ENCODE assay signal across 7 cellular contexts in genomic region chr1:25922064-25922632, GRCh38. TPM values are rescaled to one million over a fixed set of nuclear protein-coding genes. Genes with fewer than 3 reads are reported as not detected.
DNase-seq lines count a peak whose midpoint lies in the region; ATAC-seq and TF ChIP-seq lines count a peak whose summit lies in the region.

No MANE protein-coding gene starts in this region.

- peaks cover 4% of the 10 kb centered on the region for H3K27me3 ChIP-seq in hepatocyte
- H3K27me3 ChIP-seq in spleen (replicated peaks in 1 of 7): peaks cover 0 to 19% (median 10%) of the 10 kb centered on the region in 7 donors
- H3K27me3 ChIP-seq in WERI-Rb-1 (ENCODE audit: insufficient read depth, low read depth, severe bottlenecking): no peaks in the 10 kb centered on the region

- no peaks in the 10 kb centered on the region for H3K79me2 ChIP-seq in hepatocyte

- TF ChIP-seq CTCF in HFF-Myc (IDR thresholded peaks at IDR 0.05; ENCODE audit: low read depth, low read length, missing control alignments) (no peak), WI38 (IDR thresholded peaks at IDR 0.05; ENCODE audit: low read depth, low read length) (no peak), hepatocyte (IDR thresholded peaks at IDR 0.05; ENCODE audit: poor library complexity) (no peak), spleen (IDR thresholded peaks at IDR 0.05 in 8 of 11, conservative IDR thresholded peaks at IDR 0.05 in 3 of 11) (no peak), WERI-Rb-1 (IDR thresholded peaks at IDR 0.05; ENCODE audit: low read depth, low read length) (no peak)

- H4K20me1 ChIP-seq in hepatocyte (ENCODE audit: insufficient read depth, poor library complexity, severe bottlenecking): no peaks in the 10 kb centered on the region

- H3K9me3 ChIP-seq in hepatocyte (ENCODE audit: low read depth) (no peaks in the 10 kb centered on the region), spleen (no peaks in the 10 kb centered on the region), WERI-Rb-1 (ENCODE audit: severe bottlenecking) (no peaks in the 10 kb centered on the region)

- TF ChIP-seq POLR2A in spleen (IDR thresholded peaks at IDR 0.05): no peak

- intact Hi-C loops in spleen (cut with DNase I; ENCODE audit: low total_unique reads): no loop called here

- H3K4me1 ChIP-seq in hepatocyte (ENCODE audit: insufficient read depth) (peaks cover 7% of the 10 kb centered on the region), spleen (peaks cover 0 to 42% (median 33%) of the 10 kb centered on the region in 6 donors)

- H3K27ac ChIP-seq in hepatocyte (peak overlapping the region; percentile 75), spleen (peak overlapping the region; percentile 67 to 87 (median 84)), WERI-Rb-1 (no peak overlapping the region)

- H3K4me3 ChIP-seq in HFF-Myc (replicated peaks; ENCODE audit: low read depth, low read length) (peak overlapping the region; percentile 33), WI38 (ENCODE audit: low read depth, low read length) (peak overlapping the region; percentile 50), hepatocyte (peak overlapping the region; percentile 40), spleen (peak overlapping the region; percentile 45 to 73 (median 54)), WERI-Rb-1 (ENCODE audit: low read depth, low read length) (no peak overlapping the region)

- ATAC-seq in HG03196 (IDR thresholded peaks at IDR 0.05; ENCODE audit: unreplicated experiment): no peak
- ATAC-seq in HG02884 (IDR thresholded peaks at IDR 0.05; ENCODE audit: unreplicated experiment): no peak

- 20% methylated on average over 12 of the region's 12 CpGs for WGBS in hepatocyte (ENCODE audit: low lambda C conversion rate, missing lambda C conversion rate)
- 33 to 40% (median 33%) methylated on average over 12 of the region's 12 CpGs for WGBS in spleen, 5 donors

- H3K36me3 ChIP-seq in hepatocyte (replicated peaks; ENCODE audit: insufficient read depth, low read depth) (no peaks in the 10 kb centered on the region), spleen (no peaks in the 10 kb centered on the region), WERI-Rb-1 (no peaks in the 10 kb centered on the region)

- peak overlapping the region; percentile 98 for H3K4me2 ChIP-seq in hepatocyte

- H3K9me2 ChIP-seq in hepatocyte (replicated peaks; ENCODE audit: insufficient read depth): no peaks in the 10 kb centered on the region

- DNase-seq in HFF-Myc (ENCODE audit: extremely low read depth, low read depth) (no peak), hepatocyte (ENCODE audit: low spot score) (no peak), spleen (no peak), WERI-Rb-1 (no peak)

- peak overlapping the region; percentile 82 for H2AFZ ChIP-seq in hepatocyte

RNA-seq across cellular contexts. Expression of gene STMN1, which starts 15.9 kb away (rescaled TPM):
- total RNA-seq in hepatocyte: 91.6 and 104 TPM in 2 replicates
- polyA plus RNA-seq in hepatocyte: 338 and 395 TPM in 2 replicates
- total RNA-seq in spleen: 10 to 100 TPM; 40.3 to 59.5 (median 47.8) TPM
- polyA plus RNA-seq in spleen: 100 to 1,000 TPM in 1 of 3 donors, 10 to 100 TPM in 2; 48.4 to 174 (median 95.8) TPM

RNA-seq across cellular contexts. Expression of gene PAQR7, which starts 46.6 kb away (rescaled TPM):
- total RNA-seq in hepatocyte (21.5 and 27.0 TPM in 2 replicates), spleen (10 to 100 TPM in 4 of 7 donors, 1 to 10 TPM in 3; 9.2 to 14.2 (median 11.9) TPM)
- polyA plus RNA-seq in hepatocyte (3.3 and 4.8 TPM in 2 replicates), spleen (1 to 10 TPM; 3.0 to 4.8 (median 4.0) TPM)
